Comparison of ENCODE assay signal across 1 cellular context in the genomic region with DNA sequence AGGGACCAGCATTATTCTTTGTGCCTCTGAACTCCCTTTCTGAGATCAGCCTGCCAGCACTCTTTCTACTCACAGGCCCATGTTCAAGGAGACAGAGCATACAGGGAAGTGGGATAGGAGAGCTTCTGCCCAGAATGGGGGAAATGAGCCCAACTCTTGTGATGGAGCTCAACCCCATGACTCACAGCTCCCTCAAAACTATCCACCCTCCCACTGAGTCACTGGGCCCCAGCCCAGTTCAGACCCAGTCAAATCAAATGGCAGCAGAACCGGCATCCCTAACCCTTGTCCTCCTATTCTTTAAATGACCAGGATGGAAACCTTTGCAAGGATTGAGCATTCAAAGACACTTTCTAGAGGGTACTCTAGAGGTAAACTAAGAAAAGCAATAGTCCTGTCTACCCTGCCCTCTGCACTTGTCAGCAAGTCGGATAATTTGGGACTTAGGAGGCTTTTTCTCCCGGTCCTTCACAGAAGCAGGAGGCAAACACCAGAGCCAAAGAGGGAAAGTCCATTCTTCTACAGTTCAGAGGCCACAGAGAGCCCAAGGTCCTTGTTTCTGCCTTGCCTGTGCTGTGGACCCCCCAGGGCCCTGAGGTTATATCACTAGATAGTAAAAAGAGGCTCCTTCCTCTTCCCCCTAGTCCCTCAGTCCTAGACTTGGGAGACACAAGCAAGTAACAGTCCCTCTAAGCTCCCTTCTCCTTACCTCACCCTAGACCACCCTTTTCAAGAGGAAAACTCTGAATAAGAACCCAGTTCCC.
TF ChIP-seq lines count a peak whose summit lies in the region.

No MANE protein-coding gene starts in this region.

TF ChIP-seq in WTC11, 78 proteins besides CTCF, POLR2A, EP300 and RAD21 (continued from another document):
- TF ChIP-seq MXD4 (CRISPR knock-in tag; IDR thresholded peaks at IDR 0.05; ENCODE audit: borderline replicate concordance) (no peak), E2F5 (CRISPR knock-in tag; IDR thresholded peaks at IDR 0.05) (no peak), ETV6 (CRISPR knock-in tag; IDR thresholded peaks at IDR 0.05) (no peak), NR2C2 (CRISPR knock-in tag; IDR thresholded peaks at IDR 0.05) (no peak), FOXK1 (CRISPR knock-in tag; IDR thresholded peaks at IDR 0.05) (no peak), IRF2 (CRISPR knock-in tag; IDR thresholded peaks at IDR 0.05; ENCODE audit: borderline replicate concordance, low read depth) (no peak), STAT6 (CRISPR knock-in tag; conservative IDR thresholded peaks at IDR 0.05; ENCODE audit: low read depth) (no peak), ZNF121 (CRISPR knock-in tag; IDR thresholded peaks at IDR 0.05) (no peak)
- TF ChIP-seq, protein P1, sequence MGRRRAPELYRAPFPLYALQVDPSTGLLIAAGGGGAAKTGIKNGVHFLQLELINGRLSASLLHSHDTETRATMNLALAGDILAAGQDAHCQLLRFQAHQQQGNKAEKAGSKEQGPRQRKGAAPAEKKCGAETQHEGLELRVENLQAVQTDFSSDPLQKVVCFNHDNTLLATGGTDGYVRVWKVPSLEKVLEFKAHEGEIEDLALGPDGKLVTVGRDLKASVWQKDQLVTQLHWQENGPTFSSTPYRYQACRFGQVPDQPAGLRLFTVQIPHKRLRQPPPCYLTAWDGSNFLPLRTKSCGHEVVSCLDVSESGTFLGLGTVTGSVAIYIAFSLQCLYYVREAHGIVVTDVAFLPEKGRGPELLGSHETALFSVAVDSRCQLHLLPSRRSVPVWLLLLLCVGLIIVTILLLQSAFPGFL (CRISPR knock-in tag; IDR thresholded peaks at IDR 0.05; ENCODE audit: borderline replicate concordance) = no peak
- TF ChIP-seq, protein P2, sequence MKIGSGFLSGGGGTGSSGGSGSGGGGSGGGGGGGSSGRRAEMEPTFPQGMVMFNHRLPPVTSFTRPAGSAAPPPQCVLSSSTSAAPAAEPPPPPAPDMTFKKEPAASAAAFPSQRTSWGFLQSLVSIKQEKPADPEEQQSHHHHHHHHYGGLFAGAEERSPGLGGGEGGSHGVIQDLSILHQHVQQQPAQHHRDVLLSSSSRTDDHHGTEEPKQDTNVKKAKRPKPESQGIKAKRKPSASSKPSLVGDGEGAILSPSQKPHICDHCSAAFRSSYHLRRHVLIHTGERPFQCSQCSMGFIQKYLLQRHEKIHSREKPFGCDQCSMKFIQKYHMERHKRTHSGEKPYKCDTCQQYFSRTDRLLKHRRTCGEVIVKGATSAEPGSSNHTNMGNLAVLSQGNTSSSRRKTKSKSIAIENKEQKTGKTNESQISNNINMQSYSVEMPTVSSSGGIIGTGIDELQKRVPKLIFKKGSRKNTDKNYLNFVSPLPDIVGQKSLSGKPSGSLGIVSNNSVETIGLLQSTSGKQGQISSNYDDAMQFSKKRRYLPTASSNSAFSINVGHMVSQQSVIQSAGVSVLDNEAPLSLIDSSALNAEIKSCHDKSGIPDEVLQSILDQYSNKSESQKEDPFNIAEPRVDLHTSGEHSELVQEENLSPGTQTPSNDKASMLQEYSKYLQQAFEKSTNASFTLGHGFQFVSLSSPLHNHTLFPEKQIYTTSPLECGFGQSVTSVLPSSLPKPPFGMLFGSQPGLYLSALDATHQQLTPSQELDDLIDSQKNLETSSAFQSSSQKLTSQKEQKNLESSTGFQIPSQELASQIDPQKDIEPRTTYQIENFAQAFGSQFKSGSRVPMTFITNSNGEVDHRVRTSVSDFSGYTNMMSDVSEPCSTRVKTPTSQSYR (CRISPR knock-in tag; IDR thresholded peaks at IDR 0.05) = no peak
- TF ChIP-seq, protein P3, sequence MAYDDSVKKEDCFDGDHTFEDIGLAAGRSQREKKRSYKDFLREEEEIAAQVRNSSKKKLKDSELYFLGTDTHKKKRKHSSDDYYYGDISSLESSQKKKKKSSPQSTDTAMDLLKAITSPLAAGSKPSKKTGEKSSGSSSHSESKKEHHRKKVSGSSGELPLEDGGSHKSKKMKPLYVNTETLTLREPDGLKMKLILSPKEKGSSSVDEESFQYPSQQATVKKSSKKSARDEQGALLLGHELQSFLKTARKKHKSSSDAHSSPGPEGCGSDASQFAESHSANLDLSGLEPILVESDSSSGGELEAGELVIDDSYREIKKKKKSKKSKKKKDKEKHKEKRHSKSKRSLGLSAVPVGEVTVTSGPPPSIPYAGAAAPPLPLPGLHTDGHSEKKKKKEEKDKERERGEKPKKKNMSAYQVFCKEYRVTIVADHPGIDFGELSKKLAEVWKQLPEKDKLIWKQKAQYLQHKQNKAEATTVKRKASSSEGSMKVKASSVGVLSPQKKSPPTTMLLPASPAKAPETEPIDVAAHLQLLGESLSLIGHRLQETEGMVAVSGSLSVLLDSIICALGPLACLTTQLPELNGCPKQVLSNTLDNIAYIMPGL (CRISPR knock-in tag; IDR thresholded peaks at IDR 0.05) = no peak
